In genomic region chr5:95959964-95960801, GRCh38 we compare ENCODE assay signal across 8 cellular contexts. TPM values are rescaled to one million over a fixed set of nuclear protein-coding genes. Genes with fewer than 3 reads are reported as not detected.
A peak's percentile ranks its signal among the peaks of the same experiment; 100 is the strongest.
DNase-seq lines count a peak whose midpoint lies in the region; ATAC-seq and TF ChIP-seq lines count a peak whose summit lies in the region.

No MANE protein-coding gene starts in this region.

- H3K9me3 Mint-ChIP-seq in CD4-positive, CD25-positive, alpha-beta regulatory T cell: no peaks in the 10 kb centered on the region
- no peaks in the 10 kb centered on the region for H3K9me3 Mint-ChIP-seq in activated naive CD8-positive, alpha-beta T cell (ENCODE audit: low read depth)
- no peaks in the 10 kb centered on the region for H3K9me3 Mint-ChIP-seq in progenitor cell of endocrine pancreas (ENCODE audit: low read depth)

- H3K27ac Mint-ChIP-seq in CD4-positive, CD25-positive, alpha-beta regulatory T cell: peak overlapping the region; percentile 91 to 100 (median 96)
- peak overlapping the region; percentile 93 for H3K27ac Mint-ChIP-seq in activated naive CD8-positive, alpha-beta T cell
- peak overlapping the region; percentile 94 for H3K27ac Mint-ChIP-seq in progenitor cell of endocrine pancreas

- no peak for ATAC-seq in CD4-positive, CD25-positive, alpha-beta regulatory T cell (ENCODE audit: low read depth in 2 of 2)
- no peak for ATAC-seq in GM21529 (IDR thresholded peaks at IDR 0.05; ENCODE audit: unreplicated experiment)
- ATAC-seq in GM21619 (IDR thresholded peaks at IDR 0.05; ENCODE audit: unreplicated experiment): no peak

- no peaks in the 10 kb centered on the region for H3K9me3 ChIP-seq in CD4-positive, CD25-positive, alpha-beta regulatory T cell (ENCODE audit: control insufficient read depth in 2 of 2, low read length in 2 of 2)
- no peaks in the 10 kb centered on the region for H3K9me3 ChIP-seq in HUES48 (ENCODE audit: control insufficient read depth, insufficient read depth, low read length)
- no peaks in the 10 kb centered on the region for H3K9me3 ChIP-seq in left ventricle myocardium inferior (replicated peaks)

- H3K27me3 Mint-ChIP-seq in CD4-positive, CD25-positive, alpha-beta regulatory T cell: peaks cover 5% of the 10 kb centered on the region
- no peaks in the 10 kb centered on the region for H3K27me3 Mint-ChIP-seq in activated naive CD8-positive, alpha-beta T cell
- no peaks in the 10 kb centered on the region for H3K27me3 Mint-ChIP-seq in progenitor cell of endocrine pancreas

- H3K27ac ChIP-seq in CD4-positive, CD25-positive, alpha-beta regulatory T cell (ENCODE audit: insufficient read depth, low read length, poor library complexity, severe bottlenecking): peak overlapping the region; percentile 89
- no peak overlapping the region for H3K27ac ChIP-seq in HUES48 (ENCODE audit: low read depth, low read length)
- peak overlapping the region; percentile 99 for H3K27ac ChIP-seq in left ventricle myocardium inferior (replicated peaks)

- peaks cover 26% of the 10 kb centered on the region for H3K4me1 ChIP-seq in CD4-positive, CD25-positive, alpha-beta regulatory T cell (ENCODE audit: control insufficient read depth, insufficient read depth, low read length, poor library complexity, severe bottlenecking)
- H3K4me1 ChIP-seq in HUES48 (ENCODE audit: control insufficient read depth, insufficient read depth, low read length) (peaks cover 64% of the 10 kb centered on the region), left ventricle myocardium inferior (peaks cover 71% of the 10 kb centered on the region)

- peaks cover 14 to 45% (median 43%) of the 10 kb centered on the region in 4 donors for H3K4me1 Mint-ChIP-seq in CD4-positive, CD25-positive, alpha-beta regulatory T cell
- peaks cover 48% of the 10 kb centered on the region for H3K4me1 Mint-ChIP-seq in activated naive CD8-positive, alpha-beta T cell (ENCODE audit: low read depth)
- H3K4me1 Mint-ChIP-seq in progenitor cell of endocrine pancreas (ENCODE audit: low read depth): peaks cover 65% of the 10 kb centered on the region

- intact Hi-C loops in left ventricle myocardium inferior (cut with micrococcal nuclease): no loop called here

- peak; percentile 19 for TF ChIP-seq CTCF in left ventricle myocardium inferior (IDR thresholded peaks at IDR 0.05; ENCODE audit: borderline replicate concordance)
- no peak for TF ChIP-seq CTCF in progenitor cell of endocrine pancreas (IDR thresholded peaks at IDR 0.05; ENCODE audit: unreplicated experiment)

- peak in 1 of 3 donors; percentile 9 for DNase-seq in CD4-positive, CD25-positive, alpha-beta regulatory T cell
- DNase-seq in left ventricle myocardium inferior: no peak
- DNase-seq in progenitor cell of endocrine pancreas (ENCODE audit: low spot score, unreplicated experiment): no peak
- DNase-seq in NCI-H2107 (lab: John Stamatoyannopoulos, UW): no peak

- H3K4me3 Mint-ChIP-seq in CD4-positive, CD25-positive, alpha-beta regulatory T cell: peak overlapping the region; percentile 93 to 97 (median 96)
- H3K4me3 Mint-ChIP-seq in activated naive CD8-positive, alpha-beta T cell: peak overlapping the region; percentile 96
- H3K4me3 Mint-ChIP-seq in progenitor cell of endocrine pancreas (ENCODE audit: low read depth): peak overlapping the region; percentile 95

- peak overlapping the region; percentile 92; the same call in 1 of the 2 replicates for H3K9ac ChIP-seq in HUES48 (ENCODE audit: low read depth, low read length)

- no peaks in the 10 kb centered on the region for H3K36me3 Mint-ChIP-seq in CD4-positive, CD25-positive, alpha-beta regulatory T cell
- peaks cover 3% of the 10 kb centered on the region for H3K36me3 Mint-ChIP-seq in activated naive CD8-positive, alpha-beta T cell
- H3K36me3 Mint-ChIP-seq in progenitor cell of endocrine pancreas (ENCODE audit: insufficient read depth): peaks cover 7% of the 10 kb centered on the region

- no peaks in the 10 kb centered on the region for H3K36me3 ChIP-seq in CD4-positive, CD25-positive, alpha-beta regulatory T cell (ENCODE audit: control insufficient read depth, insufficient read depth, low read length)
- H3K36me3 ChIP-seq in HUES48 (ENCODE audit: control insufficient read depth, insufficient read depth, low read length) (no peaks in the 10 kb centered on the region), left ventricle myocardium inferior (no peaks in the 10 kb centered on the region)

- no peaks in the 10 kb centered on the region for H3K27me3 ChIP-seq in CD4-positive, CD25-positive, alpha-beta regulatory T cell (ENCODE audit: control insufficient read depth, insufficient read depth, low read length)
- H3K27me3 ChIP-seq in HUES48 (ENCODE audit: control insufficient read depth, insufficient read depth, low read length): peaks cover 10% of the 10 kb centered on the region
- H3K27me3 ChIP-seq in left ventricle myocardium inferior (ENCODE audit: low read depth): no peaks in the 10 kb centered on the region

- H3K4me3 ChIP-seq in CD4-positive, CD25-positive, alpha-beta regulatory T cell (ENCODE audit: low read depth, low read length): peak overlapping the region; percentile 81
- H3K4me3 ChIP-seq in HUES48 (ENCODE audit: low read depth, low read length) (peak overlapping the region; percentile 76), left ventricle myocardium inferior (peak overlapping the region; percentile 96)

RNA-seq across cellular contexts. Expression of gene ELL2, which starts 1.5 kb away (rescaled TPM):
- 94.6 TPM for total RNA-seq in CD4-positive, CD25-positive, alpha-beta regulatory T cell
- polyA plus RNA-seq in CD4-positive, CD25-positive, alpha-beta regulatory T cell: 1 to 10 TPM; 2.6 to 4.7 (median 3.3) TPM
- 21.0 TPM for total RNA-seq in left ventricle myocardium inferior
- total RNA-seq in progenitor cell of endocrine pancreas: 124 and 145 TPM in 2 replicates
